Comparison of ENCODE assay signal across 8 cellular contexts in the genomic region with DNA sequence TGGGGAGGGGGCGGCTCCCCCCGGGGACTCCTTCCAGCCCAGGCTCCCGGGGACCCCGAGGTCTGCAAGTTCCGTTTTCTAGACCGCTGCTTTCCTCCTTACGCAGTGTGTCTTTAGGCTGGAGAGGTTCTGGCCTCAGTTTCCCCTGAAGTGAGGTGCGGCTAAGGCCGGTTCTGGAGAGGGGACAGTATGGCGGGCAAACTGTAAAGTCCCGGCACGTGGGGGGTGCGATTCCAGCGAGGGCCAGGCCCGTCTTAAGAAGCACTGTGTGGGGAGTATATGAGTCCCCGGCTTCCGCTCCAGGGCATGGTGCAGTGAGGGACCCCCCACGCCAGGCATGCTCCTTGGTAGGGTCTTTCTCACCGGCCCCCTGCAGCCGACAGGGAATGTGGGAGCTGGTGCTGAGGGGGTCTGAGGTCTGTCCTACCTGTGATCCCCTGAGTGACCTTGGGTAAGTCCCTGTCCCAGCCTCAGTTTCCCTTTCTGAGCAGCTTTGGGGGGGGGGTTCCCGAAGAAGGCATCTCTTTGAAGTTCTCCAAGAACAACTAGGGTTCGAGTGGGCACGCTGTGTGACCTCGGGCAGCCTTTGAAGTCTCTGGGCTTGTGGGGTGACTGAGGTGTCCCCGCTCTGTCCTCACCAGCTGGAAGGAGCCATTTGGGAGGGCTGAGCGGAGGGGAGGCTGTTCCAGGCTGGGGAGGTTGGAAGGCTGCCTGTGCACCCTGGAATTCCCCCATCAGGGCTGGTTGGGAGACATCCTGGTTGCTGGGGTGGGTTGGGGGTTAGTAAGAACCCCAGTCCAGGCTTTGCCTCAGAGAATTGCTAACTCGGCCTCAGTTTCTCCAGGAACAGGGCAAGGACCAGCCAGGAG. TPM values are rescaled to one million over a fixed set of nuclear protein-coding genes. Genes with fewer than 3 reads are reported as not detected.
DNase-seq lines count a peak whose midpoint lies in the region; ATAC-seq and TF ChIP-seq lines count a peak whose summit lies in the region.

No MANE protein-coding gene starts in this region.

- H2BK15ac ChIP-seq in neuronal stem cell (ENCODE audit: low read length), result peak overlapping the region; percentile 81

- H3K23ac ChIP-seq in neuronal stem cell (ENCODE audit: low read depth, low read length, poor library complexity), result peak overlapping the region; percentile 52

- H3K4me2 ChIP-seq in neuronal stem cell (ENCODE audit: insufficient read depth, low read length, poor library complexity, severe bottlenecking), result peak overlapping the region; percentile 78

- peak overlapping the region in 2 of 3 donors; percentile 74 to 75 for H3K27ac Mint-ChIP-seq in CD4-positive, CD25-positive, alpha-beta regulatory T cell

- no peaks in the 10 kb centered on the region for H3K27me3 ChIP-seq in CD4-positive, CD25-positive, alpha-beta regulatory T cell (ENCODE audit: control insufficient read depth, insufficient read depth, low read length)
- H3K27me3 ChIP-seq in dorsolateral prefrontal cortex (no peaks in the 10 kb centered on the region), neuronal stem cell (ENCODE audit: control insufficient read depth in 3 of 3, insufficient read depth in 3 of 3, low read depth in 1 of 3, low read length in 3 of 3) (peaks cover 49 to 90% (median 88%) of the 10 kb centered on the region in 3 experiments)

- H3K4ac ChIP-seq in neuronal stem cell (ENCODE audit: low read length), result peak overlapping the region; percentile 7

- TF ChIP-seq CTCF in dorsolateral prefrontal cortex (IDR thresholded peaks at IDR 0.05 in 54 of 56, conservative IDR thresholded peaks at IDR 0.05 in 2 of 56; ENCODE audit: low read depth in 1 of 56, partially characterized antibody in 56 of 56) (no peak), GM13976 (IDR thresholded peaks at IDR 0.05; ENCODE audit: borderline replicate concordance, control extremely low read depth, extremely low read depth, insufficient read depth, missing control alignments) (no peak)

- H3K4me1 ChIP-seq in CD4-positive, CD25-positive, alpha-beta regulatory T cell (ENCODE audit: control insufficient read depth, insufficient read depth, low read length, poor library complexity, severe bottlenecking), result peaks cover 24% of the 10 kb centered on the region
- H3K4me1 ChIP-seq in neuronal stem cell (ENCODE audit: control insufficient read depth in 2 of 2, insufficient read depth in 1 of 2, low read depth in 1 of 2, low read length in 2 of 2), result peaks cover 0 to 10% of the 10 kb centered on the region in 2 donors

- peak overlapping the region; percentile 87 for H2AFZ ChIP-seq in neuronal stem cell (ENCODE audit: low read length)

- no peak overlapping the region for H3K27ac ChIP-seq in CD4-positive, CD25-positive, alpha-beta regulatory T cell (ENCODE audit: insufficient read depth, low read length, poor library complexity, severe bottlenecking)
- H3K27ac ChIP-seq in dorsolateral prefrontal cortex (peak overlapping the region; percentile 63 to 99 (median 92)), neuronal stem cell (replicated peaks; ENCODE audit: low read length) (no peak overlapping the region)

- H3K9me3 Mint-ChIP-seq in CD4-positive, CD25-positive, alpha-beta regulatory T cell, result no peaks in the 10 kb centered on the region

- peaks cover 0 to 52% (median 20%) of the 10 kb centered on the region in 4 donors for H3K4me1 Mint-ChIP-seq in CD4-positive, CD25-positive, alpha-beta regulatory T cell

- no peak for ATAC-seq in CD4-positive, CD25-positive, alpha-beta regulatory T cell (ENCODE audit: low read depth in 2 of 2)
- no peak for ATAC-seq in GM21576 (IDR thresholded peaks at IDR 0.05; ENCODE audit: unreplicated experiment)

- intact Hi-C loops in dorsolateral prefrontal cortex (cut with DNase I), result loop anchor here (2.0 to 5.0 kb wide), 2 partner anchors 31 to 59 kb away; no protein-coding TSS in a partner anchor

- no peak overlapping the region for H3K4me3 ChIP-seq in CD4-positive, CD25-positive, alpha-beta regulatory T cell (ENCODE audit: low read depth, low read length)
- peak overlapping the region; percentile 59 to 90 (median 75) for H3K4me3 ChIP-seq in dorsolateral prefrontal cortex
- H3K4me3 ChIP-seq in neuronal stem cell (ENCODE audit: low read length in 2 of 2), result peak overlapping the region in 1 of 2 donors; percentile 28

- no peak overlapping the region for H4K91ac ChIP-seq in neuronal stem cell (ENCODE audit: low read depth, low read length, poor library complexity)

- in situ Hi-C loops in GM13976 (cut with MboI; ENCODE audit: low sequenced_read_pairs, unreplicated experiment), result no loop called here

- no peak overlapping the region for H2BK120ac ChIP-seq in neuronal stem cell (ENCODE audit: low read depth, low read length)

- no peak for DNase-seq in CD4-positive, CD25-positive, alpha-beta regulatory T cell
- DNase-seq in MV-4-11 (lab: John Stamatoyannopoulos, UW), result peak; percentile 57
- DNase-seq in dorsolateral prefrontal cortex, result no peak
- DNase-seq in neuronal stem cell (ENCODE audit: low spot score), result no peak
- no peak for DNase-seq in activated effector memory CD4-positive, alpha-beta T cell treated with Interleukin-2 at 50 U/mL for 16 hours
- no peak for DNase-seq in HCEC 1CT
- no peak for DNase-seq in GM13976 (ENCODE audit: low spot score)

- peak overlapping the region; percentile 60 for H2AK5ac ChIP-seq in neuronal stem cell (ENCODE audit: low read depth, low read length)

- no peaks in the 10 kb centered on the region for H3K9me3 ChIP-seq in CD4-positive, CD25-positive, alpha-beta regulatory T cell (ENCODE audit: control insufficient read depth in 2 of 2, low read length in 2 of 2)
- peaks cover 0 to 5% of the 10 kb centered on the region in 2 donors for H3K9me3 ChIP-seq in neuronal stem cell (replicated peaks in 1 of 2; ENCODE audit: control insufficient read depth in 2 of 2, insufficient read depth in 1 of 2, low read depth in 1 of 2, low read length in 2 of 2)

- no peak overlapping the region for H4K8ac ChIP-seq in neuronal stem cell (ENCODE audit: low read depth, low read length)

- no peaks in the 10 kb centered on the region for H3K79me1 ChIP-seq in neuronal stem cell (ENCODE audit: low read depth, low read length)

- H2BK5ac ChIP-seq in neuronal stem cell (ENCODE audit: low read length), result no peak overlapping the region

- peaks cover 35% of the 10 kb centered on the region for H3K27me3 Mint-ChIP-seq in CD4-positive, CD25-positive, alpha-beta regulatory T cell

- no peaks in the 10 kb centered on the region for H3K36me3 Mint-ChIP-seq in CD4-positive, CD25-positive, alpha-beta regulatory T cell

- H3K36me3 ChIP-seq in CD4-positive, CD25-positive, alpha-beta regulatory T cell (ENCODE audit: control insufficient read depth, insufficient read depth, low read length), result no peaks in the 10 kb centered on the region
- H3K36me3 ChIP-seq in neuronal stem cell (replicated peaks in 1 of 2; ENCODE audit: control insufficient read depth in 2 of 2, insufficient read depth in 2 of 2, low read length in 2 of 2), result no peaks in the 10 kb centered on the region

- peak overlapping the region in 3 of 4 donors; percentile 61 to 80 (median 76) for H3K4me3 Mint-ChIP-seq in CD4-positive, CD25-positive, alpha-beta regulatory T cell

- H3K14ac ChIP-seq in neuronal stem cell (ENCODE audit: low read length), result no peak overlapping the region

- peak overlapping the region; percentile 16 for H3K9ac ChIP-seq in neuronal stem cell (ENCODE audit: low read depth, low read length, poor library complexity)

- WGBS in neuronal stem cell (ENCODE audit: extremely low coverage in 2 of 2, insufficient read length in 2 of 2, insufficient replicate concordance in 1 of 2), 2 donors, result no CpG with 5 or more reads among the region's 27 CpGs

- H2BK12ac ChIP-seq in neuronal stem cell (ENCODE audit: low read length), result no peak overlapping the region

- H3K18ac ChIP-seq in neuronal stem cell (ENCODE audit: low read length), result peak overlapping the region; percentile 67

RNA-seq across cellular contexts. Expression of gene NFIC, which starts 1.4 kb away (rescaled TPM):
- total RNA-seq in CD4-positive, CD25-positive, alpha-beta regulatory T cell, result 17.8 TPM
- 1 to 10 TPM; 3.7 to 5.8 (median 4.0) TPM for polyA plus RNA-seq in CD4-positive, CD25-positive, alpha-beta regulatory T cell
- total RNA-seq in dorsolateral prefrontal cortex, result 100 to 1,000 TPM in 118 of 120 experiments, 10 to 100 TPM in 2; 98.0 to 269 (median 135) TPM
- polyA plus RNA-seq in neuronal stem cell (2013, experiment 1 of 2), result 4.0 TPM
- polyA plus RNA-seq in neuronal stem cell (2013, experiment 2 of 2), result 4.5 TPM

Comparison
In these comparisons a context has a peak if more than half of its experiments do, and no peak if none do; other contexts are left out.
1. H3K27ac ChIP-seq: peak in dorsolateral prefrontal cortex (59 of 59); none in CD4-positive, CD25-positive, alpha-beta regulatory T cell (single experiment) and neuronal stem cell (single experiment).